16 cellular contexts compared by ENCODE assay signal in genomic region chr3:64645236-64645635, GRCh38. TPM values are rescaled to one million over a fixed set of nuclear protein-coding genes. Genes with fewer than 3 reads are reported as not detected.
A peak's percentile ranks its signal among the peaks of the same experiment; 100 is the strongest.
DNase-seq lines count a peak whose midpoint lies in the region; TF ChIP-seq lines count a peak whose summit lies in the region.
"Had no signal": no experiment of that assay in that cellular context is flagged by ENCODE, and none has a peak within 500 bp of the region (broad histone marks: within the 10 kb centered on the region; RNA-seq: fewer than 3 reads in every experiment).

No MANE protein-coding gene starts in this region.

- H3K9me3 Mint-ChIP-seq in activated naive CD4-positive, alpha-beta T cell treated with anti-CD3 and anti-CD28 coated beads, Interleukin-2, amount 10 ng/mL, durations not matched to agents 7 days and 5 days = no peaks in the 10 kb centered on the region
- H3K9me3 Mint-ChIP-seq: GM23338 had no signal

- H3K27ac ChIP-seq in rectal smooth muscle tissue (ENCODE audit: low read depth, low read length) (peak overlapping the region; percentile 18), Karpas-422 (ENCODE audit: low read length) (no peak overlapping the region)

- no peaks in the 10 kb centered on the region for H3K9me2 ChIP-seq in Karpas-422 (replicated peaks; ENCODE audit: insufficient read depth, low read length)

- no peak overlapping the region for H3K4me3 ChIP-seq in fibroblast of villous mesenchyme (ENCODE audit: low read depth, low read length)
- no peak overlapping the region for H3K4me3 ChIP-seq in rectal smooth muscle tissue (ENCODE audit: low read length)
- H3K4me3 ChIP-seq in Karpas-422 (ENCODE audit: low read length) = no peak overlapping the region
- H3K4me3 ChIP-seq: GM23338 had no signal

- no peak overlapping the region for H3K9ac ChIP-seq in rectal smooth muscle tissue (ENCODE audit: low read length)
- H3K9ac ChIP-seq in Karpas-422 (ENCODE audit: low read length) = no peak overlapping the region

- peak; percentile 55 for DNase-seq in amniotic epithelial cell (ENCODE audit: low read depth)
- peak; percentile 48 for DNase-seq in dermis blood vessel endothelial cell
- DNase-seq in fibroblast of villous mesenchyme (ENCODE audit: low read depth) = peak; percentile 36
- no peak for DNase-seq in Karpas-422
- no peak for DNase-seq in C1 segment of cervical spinal cord (lab: John Stamatoyannopoulos, UW)
- no peak for DNase-seq in stimulated activated CD4-positive, alpha-beta T cell treated with anti-CD3 and anti-CD28 coated beads, Interleukin-12 subunit alpha, Interleukin-12 subunit beta, amount 100 ng/mL, for 4 hours
- no peak for DNase-seq in activated naive CD4-positive, alpha-beta T cell treated with anti-CD3 and anti-CD28 coated beads, Interleukin-2, amount 10 ng/mL, durations not matched to agents 7 days and 5 days
- DNase-seq: COR-L47, IMR-90, NCI-H1417, NCI-H1930, NCI-H2171, NCI-H774 had no signal

- no peaks in the 10 kb centered on the region for H3K36me3 ChIP-seq in rectal smooth muscle tissue (ENCODE audit: control insufficient read depth, insufficient read depth, low read length)
- no peaks in the 10 kb centered on the region for H3K36me3 ChIP-seq in Karpas-422 (ENCODE audit: insufficient read depth, low read length)

- no peaks in the 10 kb centered on the region for H3K27me3 Mint-ChIP-seq in activated naive CD4-positive, alpha-beta T cell treated with anti-CD3 and anti-CD28 coated beads, Interleukin-2, amount 10 ng/mL, durations not matched to agents 7 days and 5 days

- H3K27me3 ChIP-seq in rectal smooth muscle tissue (ENCODE audit: control insufficient read depth, insufficient read depth, low read length) (no peaks in the 10 kb centered on the region), Karpas-422 (ENCODE audit: low read length) (no peaks in the 10 kb centered on the region)

- H2AFZ ChIP-seq in Karpas-422 (ENCODE audit: low read length) = no peak overlapping the region
- H2AFZ ChIP-seq: GM23338 had no signal

- CTCF ChIA-PET in activated naive CD4-positive, alpha-beta T cell treated with anti-CD3 and anti-CD28 coated beads, Interleukin-2, amount 10 ng/mL, durations not matched to agents 7 days and 5 days (lab: Charles Lee) = no interaction called here

- no peak overlapping the region for H3K27ac Mint-ChIP-seq in activated naive CD4-positive, alpha-beta T cell treated with anti-CD3 and anti-CD28 coated beads, Interleukin-2, amount 10 ng/mL, durations not matched to agents 7 days and 5 days
- H3K27ac Mint-ChIP-seq: CD14-positive monocyte, GM23338 had no signal

- TF ChIP-seq CTCF in fibroblast of villous mesenchyme (IDR thresholded peaks at IDR 0.05; ENCODE audit: insufficient read depth, low read depth, low read length) = no peak

- no peaks in the 10 kb centered on the region for H3K79me2 ChIP-seq in Karpas-422 (ENCODE audit: low read length)

- no peaks in the 10 kb centered on the region for H3K4me1 Mint-ChIP-seq in activated naive CD4-positive, alpha-beta T cell treated with anti-CD3 and anti-CD28 coated beads, Interleukin-2, amount 10 ng/mL, durations not matched to agents 7 days and 5 days
- H3K4me1 Mint-ChIP-seq: CD14-positive monocyte had no signal

- no peak overlapping the region for H3K4me2 ChIP-seq in Karpas-422 (ENCODE audit: low read depth, low read length, poor library complexity, severe bottlenecking)
- H3K4me2 ChIP-seq: GM23338 had no signal

- no peaks in the 10 kb centered on the region for H3K36me3 Mint-ChIP-seq in activated naive CD4-positive, alpha-beta T cell treated with anti-CD3 and anti-CD28 coated beads, Interleukin-2, amount 10 ng/mL, durations not matched to agents 7 days and 5 days
- H3K36me3 Mint-ChIP-seq: CD14-positive monocyte had no signal

- no peaks in the 10 kb centered on the region for H4K20me1 ChIP-seq in Karpas-422 (ENCODE audit: insufficient read depth, low read depth, low read length)

- peaks cover 17% of the 10 kb centered on the region for H3K4me1 ChIP-seq in rectal smooth muscle tissue (ENCODE audit: control insufficient read depth, insufficient read depth, low read length)
- H3K4me1 ChIP-seq in Karpas-422 (ENCODE audit: low read length) = no peaks in the 10 kb centered on the region

- no peak overlapping the region for H3K4me3 Mint-ChIP-seq in activated naive CD4-positive, alpha-beta T cell treated with anti-CD3 and anti-CD28 coated beads, Interleukin-2, amount 10 ng/mL, durations not matched to agents 7 days and 5 days
- H3K4me3 Mint-ChIP-seq: CD14-positive monocyte, GM23338 had no signal

- H3K9me3 ChIP-seq in Karpas-422 (ENCODE audit: low read length) = no peaks in the 10 kb centered on the region

RNA-seq across cellular contexts. Expression of gene ADAMTS9, which starts 42.6 kb away (rescaled TPM):
- 80.3 and 86.0 TPM in 2 replicates for total RNA-seq in dermis blood vessel endothelial cell
- total RNA-seq in fibroblast of villous mesenchyme = 1.7 and 1.9 TPM in 2 replicates
- not detected in 2 replicates for total RNA-seq in Karpas-422 (2014; rRNA removed; shearing (Covaris generic); ENCODE audit: low replicate concordance)

Comparison
In these comparisons a context has a peak if more than half of its experiments do, and no peak if none do; other contexts are left out.
1. DNase-seq: peak in amniotic epithelial cell (single experiment), dermis blood vessel endothelial cell (single experiment) and fibroblast of villous mesenchyme (single experiment); none in Karpas-422 (single experiment), C1 segment of cervical spinal cord (0 of 14), stimulated activated CD4-positive, alpha-beta T cell treated with anti-CD3 and anti-CD28 coated beads, Interleukin-12 subunit alpha, Interleukin-12 subunit beta, amount 100 ng/mL, for 4 hours (single experiment) and activated naive CD4-positive, alpha-beta T cell treated with anti-CD3 and anti-CD28 coated beads, Interleukin-2, amount 10 ng/mL, durations not matched to agents 7 days and 5 days (single experiment).
2. RNA of gene ADAMTS9, which starts 42.6 kb away (total RNA-seq): 80.3 to 86.0 TPM in dermis blood vessel endothelial cell; 1.7 to 1.9 TPM in fibroblast of villous mesenchyme and not detected in Karpas-422; every median in the first group is over 10 times any median in the second.